ENCODE assay signal across 8 cellular contexts in genomic region chr3:14439501-14440167, GRCh38. TPM values are rescaled to one million over a fixed set of nuclear protein-coding genes. Genes with fewer than 3 reads are reported as not detected.
DNase-seq lines count a peak whose midpoint lies in the region; FAIRE-seq and TF ChIP-seq lines count a peak whose summit lies in the region.

No MANE protein-coding gene starts in this region.

- H3K18ac ChIP-seq in neuronal stem cell (ENCODE audit: low read length): peak overlapping the region; percentile 72

- no peak overlapping the region for H4K8ac ChIP-seq in neuronal stem cell (ENCODE audit: low read depth, low read length)

- no peak for TF ChIP-seq POLR2A in GM12892 (IDR thresholded peaks at IDR 0.05; ENCODE audit: low read depth, low read length)

- no peak overlapping the region for H2BK120ac ChIP-seq in neuronal stem cell (ENCODE audit: low read depth, low read length)

- peaks cover 22% of the 10 kb centered on the region for H3K4me1 Mint-ChIP-seq in T-helper 2 cell treated with Interferon-gamma antibody and Interleukin-4, amounts not matched to agents 5 μg/mL and 100 μg/mL, for 36 hours (ENCODE audit: low read depth)

- no peak overlapping the region for H3K9ac ChIP-seq in neuronal stem cell (ENCODE audit: low read depth, low read length, poor library complexity)

- H3K4me2 ChIP-seq in neuronal stem cell (ENCODE audit: insufficient read depth, low read length, poor library complexity, severe bottlenecking): no peak overlapping the region

- H3K14ac ChIP-seq in neuronal stem cell (ENCODE audit: low read length): no peak overlapping the region

- H3K9me3 ChIP-seq in neuronal stem cell (replicated peaks in 1 of 2; ENCODE audit: control insufficient read depth in 2 of 2, insufficient read depth in 1 of 2, low read depth in 1 of 2, low read length in 2 of 2): no peaks in the 10 kb centered on the region

- H2BK5ac ChIP-seq in neuronal stem cell (ENCODE audit: low read length): no peak overlapping the region

- H3K27ac ChIP-seq in caudate nucleus (ENCODE audit: low read depth, low read length) (peak overlapping the region; percentile 88), neuronal stem cell (replicated peaks; ENCODE audit: low read length) (peak overlapping the region; percentile 19)

- peak overlapping the region; percentile 62 for H4K91ac ChIP-seq in neuronal stem cell (ENCODE audit: low read depth, low read length, poor library complexity)

- H2BK12ac ChIP-seq in neuronal stem cell (ENCODE audit: low read length): no peak overlapping the region

- H3K4ac ChIP-seq in neuronal stem cell (ENCODE audit: low read length): no peak overlapping the region

- H3K4me3 ChIP-seq in neuronal stem cell (ENCODE audit: low read length in 2 of 2): no peak overlapping the region

- peaks cover 0 to 2% of the 10 kb centered on the region in 2 donors for H3K36me3 ChIP-seq in neuronal stem cell (replicated peaks in 1 of 2; ENCODE audit: control insufficient read depth in 2 of 2, insufficient read depth in 2 of 2, low read length in 2 of 2)

- DNase-seq in GM12892 (ENCODE audit: insufficient read length) (no peak), NCI-H2196 treated with DMSO at 0.1 percent for 48 hours (lab: John Stamatoyannopoulos, UW; ENCODE audit: unreplicated experiment) (peak; percentile 32), caudate nucleus (lab: John Stamatoyannopoulos, UW) (peak in 10 of 61 donors; percentile 11 to 44 (median 26)), neuronal stem cell (ENCODE audit: low spot score) (no peak), OCI-M2 (lab: John Stamatoyannopoulos, UW; ENCODE audit: unreplicated experiment) (no peak), NCI-H526 (lab: John Stamatoyannopoulos, UW) (no peak), SW 1271 (lab: John Stamatoyannopoulos, UW) (no peak)
- no peak for DNase-seq in T-helper 2 cell treated with Interferon-gamma antibody and Interleukin-4, amounts not matched to agents 5 μg/mL and 100 μg/mL, for 36 hours (ENCODE audit: low spot score)

- no peak overlapping the region for H3K27ac Mint-ChIP-seq in T-helper 2 cell treated with Interferon-gamma antibody and Interleukin-4, amounts not matched to agents 5 μg/mL and 100 μg/mL, for 36 hours

- peaks cover 10% of the 10 kb centered on the region for H3K79me1 ChIP-seq in neuronal stem cell (ENCODE audit: low read depth, low read length)

- H3K9me3 Mint-ChIP-seq in T-helper 2 cell treated with Interferon-gamma antibody and Interleukin-4, amounts not matched to agents 5 μg/mL and 100 μg/mL, for 36 hours: no peaks in the 10 kb centered on the region

- peaks cover 26 to 30% of the 10 kb centered on the region in 2 donors for H3K4me1 ChIP-seq in neuronal stem cell (ENCODE audit: control insufficient read depth in 2 of 2, insufficient read depth in 1 of 2, low read depth in 1 of 2, low read length in 2 of 2)

- no peak overlapping the region for H2BK15ac ChIP-seq in neuronal stem cell (ENCODE audit: low read length)

- no CpG with 5 or more reads among the region's 13 CpGs for WGBS in neuronal stem cell (ENCODE audit: extremely low coverage in 2 of 2, insufficient read length in 2 of 2, insufficient replicate concordance in 1 of 2), 2 donors

- H3K27me3 ChIP-seq in neuronal stem cell (ENCODE audit: control insufficient read depth in 3 of 3, insufficient read depth in 3 of 3, low read depth in 1 of 3, low read length in 3 of 3): no peaks in the 10 kb centered on the region

- no peak overlapping the region for H2AFZ ChIP-seq in neuronal stem cell (ENCODE audit: low read length)

- H3K23ac ChIP-seq in neuronal stem cell (ENCODE audit: low read depth, low read length, poor library complexity): no peak overlapping the region

- peak; percentile 48 for FAIRE-seq in GM12892 (lab: Jason Lieb, UNC)

- no peak overlapping the region for H2AK5ac ChIP-seq in neuronal stem cell (ENCODE audit: low read depth, low read length)

- no peak overlapping the region for H3K4me3 Mint-ChIP-seq in T-helper 2 cell treated with Interferon-gamma antibody and Interleukin-4, amounts not matched to agents 5 μg/mL and 100 μg/mL, for 36 hours

- peaks cover 10% of the 10 kb centered on the region for H3K36me3 Mint-ChIP-seq in T-helper 2 cell treated with Interferon-gamma antibody and Interleukin-4, amounts not matched to agents 5 μg/mL and 100 μg/mL, for 36 hours (ENCODE audit: low read depth)

- no peaks in the 10 kb centered on the region for H3K27me3 Mint-ChIP-seq in T-helper 2 cell treated with Interferon-gamma antibody and Interleukin-4, amounts not matched to agents 5 μg/mL and 100 μg/mL, for 36 hours (ENCODE audit: low read depth)

RNA-seq across cellular contexts. Expression of gene SLC6A6, which starts 37.2 kb away (rescaled TPM):
- polyA plus RNA-seq in GM12892 (2012; ENCODE audit: missing spikeins): 15.9 TPM
- polyA plus RNA-seq in neuronal stem cell (2013, experiment 1 of 2): 27.6 TPM
- 30.3 TPM for polyA plus RNA-seq in neuronal stem cell (2013, experiment 2 of 2)
